In genomic region chr12:119102714-119103113, GRCh38 we compare ENCODE assay signal across 2 cellular contexts.
TF ChIP-seq lines count a peak whose summit lies in the region.

No MANE protein-coding gene starts in this region.

TF ChIP-seq in HepG2, 621 proteins besides CTCF, POLR2A, EP300 and RAD21 (continued from another document):
- TF ChIP-seq MAZ (IDR thresholded peaks at IDR 0.05; ENCODE audit: borderline replicate concordance, low read depth, low read length) (no peak), MAZ (CRISPR knock-in tag; IDR thresholded peaks at IDR 0.05; ENCODE audit: low read depth) (no peak), MAFF (IDR thresholded peaks at IDR 0.05; ENCODE audit: low read depth, low read length) (peak; percentile 76), ZKSCAN1 (IDR thresholded peaks at IDR 0.05; ENCODE audit: low read length) (no peak), RFX5 (IDR thresholded peaks at IDR 0.05; ENCODE audit: low read depth, low read length) (no peak)

TF ChIP-seq in SK-N-SH treated with all-trans-retinoic acid at 6 μM for 48 hours, 23 proteins besides CTCF, POLR2A, EP300 and RAD21:
- TF ChIP-seq, protein P1, sequence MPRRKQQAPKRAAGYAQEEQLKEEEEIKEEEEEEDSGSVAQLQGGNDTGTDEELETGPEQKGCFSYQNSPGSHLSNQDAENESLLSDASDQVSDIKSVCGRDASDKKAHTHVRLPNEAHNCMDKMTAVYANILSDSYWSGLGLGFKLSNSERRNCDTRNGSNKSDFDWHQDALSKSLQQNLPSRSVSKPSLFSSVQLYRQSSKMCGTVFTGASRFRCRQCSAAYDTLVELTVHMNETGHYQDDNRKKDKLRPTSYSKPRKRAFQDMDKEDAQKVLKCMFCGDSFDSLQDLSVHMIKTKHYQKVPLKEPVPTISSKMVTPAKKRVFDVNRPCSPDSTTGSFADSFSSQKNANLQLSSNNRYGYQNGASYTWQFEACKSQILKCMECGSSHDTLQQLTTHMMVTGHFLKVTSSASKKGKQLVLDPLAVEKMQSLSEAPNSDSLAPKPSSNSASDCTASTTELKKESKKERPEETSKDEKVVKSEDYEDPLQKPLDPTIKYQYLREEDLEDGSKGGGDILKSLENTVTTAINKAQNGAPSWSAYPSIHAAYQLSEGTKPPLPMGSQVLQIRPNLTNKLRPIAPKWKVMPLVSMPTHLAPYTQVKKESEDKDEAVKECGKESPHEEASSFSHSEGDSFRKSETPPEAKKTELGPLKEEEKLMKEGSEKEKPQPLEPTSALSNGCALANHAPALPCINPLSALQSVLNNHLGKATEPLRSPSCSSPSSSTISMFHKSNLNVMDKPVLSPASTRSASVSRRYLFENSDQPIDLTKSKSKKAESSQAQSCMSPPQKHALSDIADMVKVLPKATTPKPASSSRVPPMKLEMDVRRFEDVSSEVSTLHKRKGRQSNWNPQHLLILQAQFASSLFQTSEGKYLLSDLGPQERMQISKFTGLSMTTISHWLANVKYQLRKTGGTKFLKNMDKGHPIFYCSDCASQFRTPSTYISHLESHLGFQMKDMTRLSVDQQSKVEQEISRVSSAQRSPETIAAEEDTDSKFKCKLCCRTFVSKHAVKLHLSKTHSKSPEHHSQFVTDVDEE (CRISPR knock-in tag; IDR thresholded peaks at IDR 0.05) = no peak
- TF ChIP-seq ZNF8 (CRISPR knock-in tag; IDR thresholded peaks at IDR 0.05) (no peak), ZC3H10 (CRISPR knock-in tag; IDR thresholded peaks at IDR 0.05) (no peak), POU6F1 (CRISPR knock-in tag; IDR thresholded peaks at IDR 0.05; ENCODE audit: borderline replicate concordance, low read depth) (no peak), ARNTL (CRISPR knock-in tag; IDR thresholded peaks at IDR 0.05; ENCODE audit: borderline replicate concordance, low read depth) (no peak)
- TF ChIP-seq, protein P2, sequence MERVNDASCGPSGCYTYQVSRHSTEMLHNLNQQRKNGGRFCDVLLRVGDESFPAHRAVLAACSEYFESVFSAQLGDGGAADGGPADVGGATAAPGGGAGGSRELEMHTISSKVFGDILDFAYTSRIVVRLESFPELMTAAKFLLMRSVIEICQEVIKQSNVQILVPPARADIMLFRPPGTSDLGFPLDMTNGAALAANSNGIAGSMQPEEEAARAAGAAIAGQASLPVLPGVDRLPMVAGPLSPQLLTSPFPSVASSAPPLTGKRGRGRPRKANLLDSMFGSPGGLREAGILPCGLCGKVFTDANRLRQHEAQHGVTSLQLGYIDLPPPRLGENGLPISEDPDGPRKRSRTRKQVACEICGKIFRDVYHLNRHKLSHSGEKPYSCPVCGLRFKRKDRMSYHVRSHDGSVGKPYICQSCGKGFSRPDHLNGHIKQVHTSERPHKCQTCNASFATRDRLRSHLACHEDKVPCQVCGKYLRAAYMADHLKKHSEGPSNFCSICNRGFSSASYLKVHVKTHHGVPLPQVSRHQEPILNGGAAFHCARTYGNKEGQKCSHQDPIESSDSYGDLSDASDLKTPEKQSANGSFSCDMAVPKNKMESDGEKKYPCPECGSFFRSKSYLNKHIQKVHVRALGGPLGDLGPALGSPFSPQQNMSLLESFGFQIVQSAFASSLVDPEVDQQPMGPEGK (CRISPR knock-in tag; IDR thresholded peaks at IDR 0.05; ENCODE audit: borderline replicate concordance) = no peak
